ENCODE assay signal across 7 cellular contexts in the genomic region with DNA sequence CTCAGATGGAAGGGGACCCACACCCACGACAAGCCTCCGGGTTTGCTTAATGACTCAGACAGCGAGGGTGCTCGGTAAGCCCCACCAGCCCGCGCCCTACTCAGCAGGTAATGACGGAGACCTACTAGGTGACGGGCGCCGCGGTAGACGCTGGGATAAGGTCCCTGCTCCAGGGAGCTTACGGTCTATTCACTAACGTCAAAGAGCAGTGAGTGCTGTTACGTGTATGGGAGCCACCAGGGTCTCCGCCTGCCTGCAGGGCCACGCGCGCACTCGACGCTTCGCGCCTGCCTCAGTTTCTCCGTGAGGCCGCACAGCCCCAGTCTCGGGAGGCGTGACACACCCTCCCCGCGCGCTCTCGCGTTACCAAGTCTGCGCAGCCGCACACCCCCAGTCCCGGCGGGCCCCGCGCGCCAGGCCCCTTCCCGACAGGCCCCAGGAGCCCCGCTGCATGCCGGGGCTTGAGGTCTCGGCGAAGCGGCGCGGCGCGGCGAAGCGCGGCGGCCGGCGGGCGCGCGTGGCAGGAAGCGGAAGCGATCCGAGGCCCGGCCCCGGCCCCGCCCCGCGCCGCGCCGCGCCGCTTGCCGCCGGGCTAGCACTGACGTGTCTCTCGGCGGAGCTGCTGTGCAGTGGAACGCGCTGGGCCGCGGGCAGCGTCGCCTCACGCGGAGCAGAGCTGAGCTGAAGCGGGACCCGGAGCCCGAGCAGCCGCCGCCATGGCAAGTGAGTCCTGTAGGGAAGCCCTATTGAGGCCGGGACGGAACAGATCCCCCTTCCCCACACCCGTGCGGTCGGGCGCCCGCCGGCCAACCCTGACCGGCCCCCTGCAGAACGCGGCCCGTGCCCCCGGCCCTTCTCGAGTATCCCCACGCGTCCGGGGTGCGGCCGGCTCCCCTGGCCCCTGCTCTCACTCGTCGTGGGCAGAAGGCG.
A peak's percentile ranks its signal among the peaks of the same experiment; 100 is the strongest.
DNase-seq lines count a peak whose midpoint lies in the region; ATAC-seq and TF ChIP-seq lines count a peak whose summit lies in the region.

A gene (plus strand): TSS at position 601 of the 930 bp plus-strand sequence. CDS start 116 bp downstream, at position 717.

- ATAC-seq in GM18517 (IDR thresholded peaks at IDR 0.05; ENCODE audit: unreplicated experiment), result peak; percentile 84
- peak; percentile 90 for ATAC-seq in HG03039 (IDR thresholded peaks at IDR 0.05; ENCODE audit: unreplicated experiment)

- no peak for TF ChIP-seq CTCF in retinal pigment epithelial cell (conservative IDR thresholded peaks at IDR 0.05; ENCODE audit: low read depth, low read length)

- DNase-seq in NCI-H2081 treated with DMSO at 0.1 percent for 48 hours (lab: John Stamatoyannopoulos, UW) (peak; percentile 81), T1000 (lab: John Stamatoyannopoulos, UW) (peak; percentile 88), astrocyte of the hippocampus (ENCODE audit: low read depth, low spot score) (peak; percentile 99), hippocampal formation (lab: John Stamatoyannopoulos, UW) (peak; percentile 82 to 93), retinal pigment epithelial cell (ENCODE audit: low read depth) (peak; percentile 69)

- peak within 1 kb of the TSS; percentile 98 for H3K4me3 ChIP-seq in retinal pigment epithelial cell (ENCODE audit: low read length)

Comparison
In these comparisons a context has a peak if more than half of its experiments do, and no peak if none do; other contexts are left out.
1. Peak in every context shown above with its lines: DNase-seq, ATAC-seq and H3K4me3 ChIP-seq.